ENCODE assay signal across 23 cellular contexts in the genomic region with DNA sequence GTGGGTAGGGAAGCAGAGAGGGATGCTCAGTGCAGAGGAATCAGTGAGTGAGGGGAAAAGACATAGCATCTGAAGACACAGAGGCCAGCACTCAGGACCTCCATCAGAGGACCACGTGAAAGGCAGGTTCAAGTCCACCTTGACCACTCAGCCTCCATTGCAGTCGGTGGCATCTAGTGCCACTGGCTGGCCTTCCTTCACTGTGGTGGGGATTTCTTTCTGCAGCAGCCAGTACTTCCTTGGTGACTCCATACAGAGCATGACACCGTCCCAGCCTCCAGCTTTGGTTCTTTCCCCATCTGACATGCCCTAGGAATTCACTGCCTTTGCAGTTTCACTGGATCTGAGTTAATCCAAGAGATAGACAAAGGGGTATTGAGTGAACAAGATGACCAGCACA.
"Had no signal": no experiment of that assay in that cellular context is flagged by ENCODE, and none has a peak within 500 bp of the region (broad histone marks: within the 10 kb centered on the region; RNA-seq: fewer than 3 reads in every experiment).

No MANE protein-coding gene starts in this region.

- DNase-seq: activated CD4-positive, alpha-beta memory T cell treated with anti-CD3 and anti-CD28 coated beads for 36 hours; activated CD4-positive, alpha-beta T cell treated with anti-CD3 and anti-CD28 coated beads, Interleukin-2, amount 10 ng/mL, durations not matched to agents 7 days and 5 days; activated T-cell treated with anti-CD3 and anti-CD28 coated beads, Interleukin-2, amount 50 U/mL, for 72 hours; amygdala; brain microvascular endothelial cell; MG63; MV-4-11; NCI-H1092 treated with DMSO at 0.1 percent for 48 hours; NCI-H1417 treated with DMSO at 0.1 percent for 48 hours; NCI-H1694 treated with DMSO at 0.1 percent for 48 hours; NCI-H2029 treated with DMSO at 0.1 percent for 48 hours; NCI-H510A treated with DMSO at 0.1 percent for 48 hours; NK-92 treated with Interleukin-12 subunit alpha and Interleukin-12 subunit beta, amount 100 ng/mL, for 24 hours; PC-3; SHP77 had no signal

- H3K4me3 ChIP-seq: cardiac muscle cell, MG63, SJSA1 had no signal

- H3K36me3 ChIP-seq: brain microvascular endothelial cell, cardiac muscle cell, MG63, SJSA1 had no signal

- H3K27me3 ChIP-seq: brain microvascular endothelial cell, cardiac muscle cell, MG63 had no signal

- H3K27ac ChIP-seq: brain microvascular endothelial cell, cardiac muscle cell, KMS-11, SJSA1 had no signal

- H3K27ac Mint-ChIP-seq: activated CD4-positive, alpha-beta memory T cell treated with anti-CD3 and anti-CD28 coated beads for 36 hours; activated CD4-positive, alpha-beta T cell treated with anti-CD3 and anti-CD28 coated beads, Interleukin-2, amount 10 ng/mL, durations not matched to agents 7 days and 5 days; activated naive CD4-positive, alpha-beta T cell treated with anti-CD3 and anti-CD28 coated beads, Interleukin-2, amount 50 U/mL, for 72 hours; activated T-cell treated with anti-CD3 and anti-CD28 coated beads, Interleukin-2, amount 50 U/mL, for 72 hours; activated T-helper 2 cell treated with anti-CD3 and anti-CD28 coated beads, Interferon-gamma antibody, Interleukin-2, Interleukin-4, amounts not matched to agents 10 μg/mL and 5 μg/mL and 100 μg/mL, durations not matched to agents 14 hours and 24 hours and 36 hours; T-helper 1 cell treated with Interleukin-12 subunit alpha and Interleukin-12 subunit beta and Interleukin-4 antibody, amounts not matched to agents 30 μg/mL and 1 μg/mL, for 36 hours had no signal

- H3K9me3 Mint-ChIP-seq: activated CD4-positive, alpha-beta memory T cell treated with anti-CD3 and anti-CD28 coated beads for 36 hours; activated CD4-positive, alpha-beta T cell treated with anti-CD3 and anti-CD28 coated beads, Interleukin-2, amount 10 ng/mL, durations not matched to agents 7 days and 5 days; activated naive CD4-positive, alpha-beta T cell treated with anti-CD3 and anti-CD28 coated beads, Interleukin-2, amount 50 U/mL, for 72 hours; activated T-cell treated with anti-CD3 and anti-CD28 coated beads, Interleukin-2, amount 50 U/mL, for 72 hours; activated T-helper 2 cell treated with anti-CD3 and anti-CD28 coated beads, Interferon-gamma antibody, Interleukin-2, Interleukin-4, amounts not matched to agents 10 μg/mL and 5 μg/mL and 100 μg/mL, durations not matched to agents 14 hours and 24 hours and 36 hours; T-helper 1 cell treated with Interleukin-12 subunit alpha and Interleukin-12 subunit beta and Interleukin-4 antibody, amounts not matched to agents 30 μg/mL and 1 μg/mL, for 36 hours had no signal

- H3K9me3 ChIP-seq: MG63, SJSA1 had no signal

- H3K4me1 ChIP-seq: SJSA1 had no signal

- ATAC-seq: activated naive CD4-positive, alpha-beta T cell treated with anti-CD3 and anti-CD28 coated beads, Interleukin-2, amount 50 U/mL, for 72 hours; activated T-cell treated with anti-CD3 and anti-CD28 coated beads, Interleukin-2, amount 50 U/mL, for 72 hours; PC-3; SK-N-SH treated with all-trans-retinoic acid at 6 μM for 48 hours had no signal

- H3K36me3 Mint-ChIP-seq: activated CD4-positive, alpha-beta memory T cell treated with anti-CD3 and anti-CD28 coated beads for 36 hours; activated naive CD4-positive, alpha-beta T cell treated with anti-CD3 and anti-CD28 coated beads, Interleukin-2, amount 50 U/mL, for 72 hours had no signal

- H3K27me3 Mint-ChIP-seq: activated CD4-positive, alpha-beta memory T cell treated with anti-CD3 and anti-CD28 coated beads for 36 hours had no signal

- H3K4me3 Mint-ChIP-seq: activated CD4-positive, alpha-beta memory T cell treated with anti-CD3 and anti-CD28 coated beads for 36 hours; activated CD4-positive, alpha-beta T cell treated with anti-CD3 and anti-CD28 coated beads, Interleukin-2, amount 10 ng/mL, durations not matched to agents 7 days and 5 days; activated T-cell treated with anti-CD3 and anti-CD28 coated beads, Interleukin-2, amount 50 U/mL, for 72 hours; T-helper 1 cell treated with Interleukin-12 subunit alpha and Interleukin-12 subunit beta and Interleukin-4 antibody, amounts not matched to agents 30 μg/mL and 1 μg/mL, for 36 hours; WTC11 had no signal

- H3K9ac ChIP-seq: KMS-11 had no signal

- H3K4me2 ChIP-seq: KMS-11 had no signal
